22 cellular contexts compared by ENCODE assay signal in genomic region chr1:104906141-104906540, GRCh38.
"Had no signal": no experiment of that assay in that cellular context is flagged by ENCODE, and none has a peak within 500 bp of the region (broad histone marks: within the 10 kb centered on the region; RNA-seq: fewer than 3 reads in every experiment).

No MANE protein-coding gene starts in this region.

- H3K27ac ChIP-seq: RWPE1 had no signal

- ATAC-seq: HepG2, Panc1, PC-3 had no signal

- H3K9me3 ChIP-seq: MG63, SK-N-SH had no signal

- DNase-seq: IMR-90, Karpas-422, KG1, MG63, NCI-H1092 treated with DMSO at 0.1 percent for 48 hours, NCI-H1436, NCI-H187, NCI-H2029, NCI-H2081 treated with DMSO at 0.1 percent for 48 hours, NCI-H2171, NCI-H226, NCI-H446, NCI-H510A, NCI-H524 treated with DMSO at 0.1 percent for 48 hours, NCI-H69, NCI-H774, PC-3, SHP77, SK-N-SH had no signal

- H3K4me3 ChIP-seq: MG63 had no signal

- H3K36me3 ChIP-seq: MG63 had no signal

- H3K27me3 ChIP-seq: MG63 had no signal
